24 cellular contexts compared by ENCODE assay signal in genomic region chr9:69213647-69214046, GRCh38.
"Had no signal": no experiment of that assay in that cellular context is flagged by ENCODE, and none has a peak within 500 bp of the region (broad histone marks: within the 10 kb centered on the region; RNA-seq: fewer than 3 reads in every experiment).

No MANE protein-coding gene starts in this region.

- H3K4me3 ChIP-seq: coronary artery, skin epidermis, tibial artery had no signal

- H3K27ac ChIP-seq: coronary artery, skin epidermis, tibial artery had no signal

- H3K9me3 Mint-ChIP-seq: activated B cell treated with CpG ODN at 0.5 μM for 24 hours; activated naive CD4-positive, alpha-beta T cell treated with anti-CD3 and anti-CD28 coated beads, Interleukin-2, amount 50 U/mL, for 24 hours; activated naive CD8-positive, alpha-beta T cell treated with anti-CD3 and anti-CD28 coated beads, Interleukin-2, amount 50 U/mL, for 24 hours; activated T-helper 2 cell treated with anti-CD3 and anti-CD28 coated beads, Interferon-gamma antibody, Interleukin-2, Interleukin-4, amounts not matched to agents 10 μg/mL and 5 μg/mL and 100 μg/mL, durations not matched to agents 14 hours and 24 hours and 36 hours; immature natural killer cell; nephron; stimulated activated effector memory CD8-positive, alpha-beta T cell treated with anti-CD3 and anti-CD28 coated beads, Interleukin-12 subunit alpha, Interleukin-12 subunit beta, amount 100 ng/mL, for 72 hours; stimulated activated naive CD8-positive, alpha-beta T cell treated with anti-CD3 and anti-CD28 coated beads, Interleukin-15, Interleukin-2, amounts not matched to agents 100 ng/mL and 50 ng/mL, for 24 hours had no signal

- H3K9me3 ChIP-seq: tibial artery had no signal

- H3K4me3 Mint-ChIP-seq: activated B cell treated with CpG ODN at 0.5 μM for 24 hours; activated CD8-positive, alpha-beta memory T cell treated with anti-CD3 and anti-CD28 coated beads, Interleukin-2, amount 10 ng/mL, durations not matched to agents 7 days and 5 days; activated CD8-positive, alpha-beta T cell treated with anti-CD3 and anti-CD28 coated beads, Interleukin-2, amount 10 ng/mL, durations not matched to agents 7 days and 5 days; activated naive CD4-positive, alpha-beta T cell treated with anti-CD3 and anti-CD28 coated beads, Interleukin-2, amount 50 U/mL, for 24 hours; activated naive CD8-positive, alpha-beta T cell treated with anti-CD3 and anti-CD28 coated beads, Interleukin-2, amount 50 U/mL, for 24 hours; immature natural killer cell; nephron; stimulated activated effector memory CD8-positive, alpha-beta T cell treated with anti-CD3 and anti-CD28 coated beads, Interleukin-12 subunit alpha, Interleukin-12 subunit beta, amount 100 ng/mL, for 72 hours; stimulated activated naive CD8-positive, alpha-beta T cell treated with anti-CD3 and anti-CD28 coated beads, Interleukin-15, Interleukin-2, amounts not matched to agents 100 ng/mL and 50 ng/mL, for 24 hours; T-helper 17 cell had no signal

- H3K36me3 Mint-ChIP-seq: activated CD8-positive, alpha-beta memory T cell treated with anti-CD3 and anti-CD28 coated beads, Interleukin-2, amount 10 ng/mL, durations not matched to agents 7 days and 5 days; stimulated activated effector memory CD8-positive, alpha-beta T cell treated with anti-CD3 and anti-CD28 coated beads, Interleukin-12 subunit alpha, Interleukin-12 subunit beta, amount 100 ng/mL, for 72 hours had no signal

- H3K27me3 ChIP-seq: tibial artery had no signal

- ATAC-seq: activated CD8-positive, alpha-beta memory T cell treated with anti-CD3 and anti-CD28 coated beads, Interleukin-2, amount 10 ng/mL, durations not matched to agents 7 days and 5 days; activated CD8-positive, alpha-beta T cell treated with anti-CD3 and anti-CD28 coated beads, Interleukin-2, amount 10 ng/mL, durations not matched to agents 7 days and 5 days; activated naive CD8-positive, alpha-beta T cell treated with anti-CD3 and anti-CD28 coated beads, Interleukin-2, amount 50 U/mL, for 24 hours; sciatic nerve; SK-N-SH treated with all-trans-retinoic acid at 6 μM for 48 hours; stimulated activated effector memory CD8-positive, alpha-beta T cell treated with anti-CD3 and anti-CD28 coated beads, Interleukin-12 subunit alpha, Interleukin-12 subunit beta, amount 100 ng/mL, for 72 hours; T-helper 17 cell had no signal

- H3K27ac Mint-ChIP-seq: activated B cell treated with CpG ODN at 0.5 μM for 24 hours; activated CD8-positive, alpha-beta memory T cell treated with anti-CD3 and anti-CD28 coated beads, Interleukin-2, amount 10 ng/mL, durations not matched to agents 7 days and 5 days; activated CD8-positive, alpha-beta T cell treated with anti-CD3 and anti-CD28 coated beads, Interleukin-2, amount 10 ng/mL, durations not matched to agents 7 days and 5 days; activated naive CD4-positive, alpha-beta T cell treated with anti-CD3 and anti-CD28 coated beads, Interleukin-2, amount 50 U/mL, for 24 hours; activated naive CD8-positive, alpha-beta T cell treated with anti-CD3 and anti-CD28 coated beads, Interleukin-2, amount 50 U/mL, for 24 hours; activated T-helper 2 cell treated with anti-CD3 and anti-CD28 coated beads, Interferon-gamma antibody, Interleukin-2, Interleukin-4, amounts not matched to agents 10 μg/mL and 5 μg/mL and 100 μg/mL, durations not matched to agents 14 hours and 24 hours and 36 hours; immature natural killer cell; nephron; stimulated activated effector memory CD8-positive, alpha-beta T cell treated with anti-CD3 and anti-CD28 coated beads, Interleukin-12 subunit alpha, Interleukin-12 subunit beta, amount 100 ng/mL, for 72 hours; stimulated activated naive CD8-positive, alpha-beta T cell treated with anti-CD3 and anti-CD28 coated beads, Interleukin-15, Interleukin-2, amounts not matched to agents 100 ng/mL and 50 ng/mL, for 24 hours; T-helper 17 cell had no signal

- H3K27me3 Mint-ChIP-seq: activated B cell treated with CpG ODN at 0.5 μM for 24 hours; activated CD8-positive, alpha-beta memory T cell treated with anti-CD3 and anti-CD28 coated beads, Interleukin-2, amount 10 ng/mL, durations not matched to agents 7 days and 5 days; activated naive CD4-positive, alpha-beta T cell treated with anti-CD3 and anti-CD28 coated beads, Interleukin-2, amount 50 U/mL, for 24 hours; activated naive CD8-positive, alpha-beta T cell treated with anti-CD3 and anti-CD28 coated beads, Interleukin-2, amount 50 U/mL, for 24 hours; stimulated activated naive CD8-positive, alpha-beta T cell treated with anti-CD3 and anti-CD28 coated beads, Interleukin-15, Interleukin-2, amounts not matched to agents 100 ng/mL and 50 ng/mL, for 24 hours; T-helper 17 cell had no signal

- H3K4me1 Mint-ChIP-seq: activated B cell treated with CpG ODN at 0.5 μM for 24 hours; activated CD8-positive, alpha-beta memory T cell treated with anti-CD3 and anti-CD28 coated beads, Interleukin-2, amount 10 ng/mL, durations not matched to agents 7 days and 5 days; activated naive CD4-positive, alpha-beta T cell treated with anti-CD3 and anti-CD28 coated beads, Interleukin-2, amount 50 U/mL, for 24 hours; immature natural killer cell; nephron; stimulated activated effector memory CD8-positive, alpha-beta T cell treated with anti-CD3 and anti-CD28 coated beads, Interleukin-12 subunit alpha, Interleukin-12 subunit beta, amount 100 ng/mL, for 72 hours had no signal

- DNase-seq: activated B cell treated with CpG ODN at 0.5 μM for 24 hours; activated CD8-positive, alpha-beta memory T cell treated with anti-CD3 and anti-CD28 coated beads, Interleukin-2, amount 10 ng/mL, durations not matched to agents 7 days and 5 days; activated CD8-positive, alpha-beta T cell treated with anti-CD3 and anti-CD28 coated beads, Interleukin-2, amount 10 ng/mL, durations not matched to agents 7 days and 5 days; activated naive CD8-positive, alpha-beta T cell treated with anti-CD3 and anti-CD28 coated beads, Interleukin-2, amount 50 U/mL, for 24 hours; activated T-cell treated with anti-CD3 and anti-CD28 coated beads, Interleukin-2, amount 50 U/mL, for 48 hours; amygdala; foreskin melanocyte; hypothalamus; immature natural killer cell; stimulated activated CD4-positive, alpha-beta T cell treated with anti-CD3 and anti-CD28 coated beads, Interleukin-12 subunit alpha, Interleukin-12 subunit beta, amount 100 ng/mL, for 4 hours; stimulated activated CD4-positive, alpha-beta T cell treated with anti-CD3 and anti-CD28 coated beads, Interleukin-4, amount 100 ng/mL, for 1 hour; substantia nigra; T-helper 17 cell; T1000; tibial artery had no signal
